In genomic region chr2:63819256-63819655, GRCh38 we compare ENCODE assay signal across 20 cellular contexts. TPM values are rescaled to one million over a fixed set of nuclear protein-coding genes. Genes with fewer than 3 reads are reported as not detected.
DNase-seq lines count a peak whose midpoint lies in the region; ATAC-seq and TF ChIP-seq lines count a peak whose summit lies in the region.
"Had no signal": no experiment of that assay in that cellular context is flagged by ENCODE, and none has a peak within 500 bp of the region (broad histone marks: within the 10 kb centered on the region; RNA-seq: fewer than 3 reads in every experiment).

No MANE protein-coding gene starts in this region.

- H3K79me2 ChIP-seq in hepatocyte, result no peaks in the 10 kb centered on the region

- H3K4me2 ChIP-seq in hepatocyte, result no peak overlapping the region
- H3K4me2 ChIP-seq: BLaER1 treated with 17β-estradiol and CSF1 and Interleukin-3, amounts not matched to agents 10 nM and 100 nM had no signal

- no peak overlapping the region for H2AFZ ChIP-seq in hepatocyte

- H3K36me3 Mint-ChIP-seq in effector memory CD8-positive, alpha-beta T cell (ENCODE audit: insufficient read depth), result no peaks in the 10 kb centered on the region
- H3K36me3 Mint-ChIP-seq in activated naive CD4-positive, alpha-beta T cell treated with anti-CD3 and anti-CD28 coated beads, Interleukin-2, amount 10 ng/mL, durations not matched to agents 7 days and 5 days, result no peaks in the 10 kb centered on the region
- H3K36me3 Mint-ChIP-seq: stimulated activated memory B cell treated with anti-CD40 and anti-IgM and Interleukin-4, amounts not matched to agents 10 μg/mL and 1 μg/mL and 100 μg/mL, for 72 hours had no signal

- peaks cover 8 to 10% of the 10 kb centered on the region in 2 donors for H3K27me3 Mint-ChIP-seq in effector memory CD8-positive, alpha-beta T cell
- H3K27me3 Mint-ChIP-seq in activated naive CD4-positive, alpha-beta T cell treated with anti-CD3 and anti-CD28 coated beads, Interleukin-2, amount 10 ng/mL, durations not matched to agents 7 days and 5 days, result peaks cover 14% of the 10 kb centered on the region

- H3K27ac Mint-ChIP-seq in effector memory CD8-positive, alpha-beta T cell, result no peak overlapping the region
- no peak overlapping the region for H3K27ac Mint-ChIP-seq in activated naive CD4-positive, alpha-beta T cell treated with anti-CD3 and anti-CD28 coated beads, Interleukin-2, amount 10 ng/mL, durations not matched to agents 7 days and 5 days
- H3K27ac Mint-ChIP-seq: activated CD4-positive, alpha-beta T cell treated with anti-CD3 and anti-CD28 coated beads, Interleukin-2, amount 10 ng/mL, durations not matched to agents 24 days and 14 days; stimulated activated memory B cell treated with anti-CD40 and anti-IgM and Interleukin-4, amounts not matched to agents 10 μg/mL and 1 μg/mL and 100 μg/mL, for 72 hours had no signal

- no peaks in the 10 kb centered on the region for H3K9me2 ChIP-seq in hepatocyte (replicated peaks; ENCODE audit: insufficient read depth)

- CTCF ChIA-PET in activated naive CD4-positive, alpha-beta T cell treated with anti-CD3 and anti-CD28 coated beads, Interleukin-2, amount 10 ng/mL, durations not matched to agents 7 days and 5 days (lab: Charles Lee), result interaction anchor here (1.7 kb wide), 1 partner anchor 120 kb away, joined by 5 read pairs; no protein-coding TSS in a partner anchor

- H3K4me3 Mint-ChIP-seq in effector memory CD8-positive, alpha-beta T cell, result no peak overlapping the region
- H3K4me3 Mint-ChIP-seq in activated naive CD4-positive, alpha-beta T cell treated with anti-CD3 and anti-CD28 coated beads, Interleukin-2, amount 10 ng/mL, durations not matched to agents 7 days and 5 days, result no peak overlapping the region
- H3K4me3 Mint-ChIP-seq: activated CD4-positive, alpha-beta T cell treated with anti-CD3 and anti-CD28 coated beads, Interleukin-2, amount 10 ng/mL, durations not matched to agents 24 days and 14 days; stimulated activated memory B cell treated with anti-CD40 and anti-IgM and Interleukin-4, amounts not matched to agents 10 μg/mL and 1 μg/mL and 100 μg/mL, for 72 hours had no signal

- H3K4me1 ChIP-seq in hepatocyte (ENCODE audit: insufficient read depth), result peaks cover 14% of the 10 kb centered on the region
- H3K4me1 ChIP-seq: BLaER1 treated with 17β-estradiol and CSF1 and Interleukin-3, amounts not matched to agents 10 nM and 100 nM had no signal

- H3K4me1 Mint-ChIP-seq in effector memory CD8-positive, alpha-beta T cell (ENCODE audit: low read depth in 2 of 2), result no peaks in the 10 kb centered on the region
- H3K4me1 Mint-ChIP-seq in activated naive CD4-positive, alpha-beta T cell treated with anti-CD3 and anti-CD28 coated beads, Interleukin-2, amount 10 ng/mL, durations not matched to agents 7 days and 5 days, result no peaks in the 10 kb centered on the region
- H3K4me1 Mint-ChIP-seq: activated CD4-positive, alpha-beta T cell treated with anti-CD3 and anti-CD28 coated beads, Interleukin-2, amount 10 ng/mL, durations not matched to agents 24 days and 14 days had no signal

- 72% methylated on average over 3 of the region's 3 CpGs for WGBS in hepatocyte (ENCODE audit: low lambda C conversion rate, missing lambda C conversion rate)

- ATAC-seq in effector memory CD8-positive, alpha-beta T cell (replicated peaks), result no peak
- ATAC-seq: esophagus mucosa; stimulated activated memory B cell treated with anti-CD40 and anti-IgM and Interleukin-4, amounts not matched to agents 10 μg/mL and 1 μg/mL and 100 μg/mL, for 72 hours had no signal

- no peaks in the 10 kb centered on the region for H3K9me3 Mint-ChIP-seq in effector memory CD8-positive, alpha-beta T cell
- no peaks in the 10 kb centered on the region for H3K9me3 Mint-ChIP-seq in activated naive CD4-positive, alpha-beta T cell treated with anti-CD3 and anti-CD28 coated beads, Interleukin-2, amount 10 ng/mL, durations not matched to agents 7 days and 5 days
- H3K9me3 Mint-ChIP-seq: activated CD4-positive, alpha-beta T cell treated with anti-CD3 and anti-CD28 coated beads, Interleukin-2, amount 10 ng/mL, durations not matched to agents 24 days and 14 days; stimulated activated memory B cell treated with anti-CD40 and anti-IgM and Interleukin-4, amounts not matched to agents 10 μg/mL and 1 μg/mL and 100 μg/mL, for 72 hours had no signal

- no peaks in the 10 kb centered on the region for H4K20me1 ChIP-seq in hepatocyte (ENCODE audit: insufficient read depth, poor library complexity, severe bottlenecking)
- H4K20me1 ChIP-seq: BLaER1 treated with 17β-estradiol and CSF1 and Interleukin-3, amounts not matched to agents 10 nM and 100 nM had no signal

- DNase-seq in DMS79 treated with DMSO at 0.1 percent for 48 hours (lab: John Stamatoyannopoulos, UW), result peak; percentile 30
- DNase-seq in DMS79 (lab: John Stamatoyannopoulos, UW), result no peak
- peak; percentile 26 for DNase-seq in NCI-H748 (lab: John Stamatoyannopoulos, UW; ENCODE audit: unreplicated experiment)
- DNase-seq in hepatocyte (ENCODE audit: low spot score), result no peak
- no peak for DNase-seq in NCI-H524 (lab: John Stamatoyannopoulos, UW)
- no peak for DNase-seq in effector memory CD8-positive, alpha-beta T cell
- DNase-seq in activated naive CD4-positive, alpha-beta T cell treated with anti-CD3 and anti-CD28 coated beads, Interleukin-2, amount 10 ng/mL, durations not matched to agents 7 days and 5 days, result no peak
- DNase-seq: activated CD4-positive, alpha-beta T cell treated with anti-CD3 and anti-CD28 coated beads, Interleukin-2, amount 10 ng/mL, durations not matched to agents 24 days and 14 days; activated naive CD4-positive, alpha-beta T cell; DMS 273 treated with DMSO at 0.1 percent for 48 hours; dorsolateral prefrontal cortex; MM.1S; NCI-H2227 treated with DMSO at 0.1 percent for 48 hours; OCI-M1; stimulated activated CD4-positive, alpha-beta T cell treated with anti-CD3 and anti-CD28 coated beads, Interleukin-12 subunit alpha, Interleukin-12 subunit beta, amount 100 ng/mL, for 4 hours had no signal

- TF ChIP-seq CTCF in hepatocyte (IDR thresholded peaks at IDR 0.05; ENCODE audit: poor library complexity), result no peak

- no peaks in the 10 kb centered on the region for H3K27me3 ChIP-seq in hepatocyte
- H3K27me3 ChIP-seq: BLaER1 treated with 17β-estradiol and CSF1 and Interleukin-3, amounts not matched to agents 10 nM and 100 nM; dorsolateral prefrontal cortex had no signal

- no peaks in the 10 kb centered on the region for H3K9me3 ChIP-seq in hepatocyte (ENCODE audit: low read depth)
- H3K9me3 ChIP-seq: BLaER1 treated with 17β-estradiol and CSF1 and Interleukin-3, amounts not matched to agents 10 nM and 100 nM had no signal

- H3K27ac ChIP-seq in hepatocyte (peak overlapping the region; percentile 72), skin epidermis (peak overlapping the region in 12 of 21 experiments; percentile 4 to 69 (median 30))
- H3K27ac ChIP-seq: BLaER1 treated with 17β-estradiol and CSF1 and Interleukin-3, amounts not matched to agents 10 nM and 100 nM; dorsolateral prefrontal cortex; SK-N-MC had no signal

- H3K36me3 ChIP-seq in hepatocyte (replicated peaks; ENCODE audit: insufficient read depth, low read depth), result no peaks in the 10 kb centered on the region
- H3K36me3 ChIP-seq: BLaER1 treated with 17β-estradiol and CSF1 and Interleukin-3, amounts not matched to agents 10 nM and 100 nM had no signal

- H3K4me3 ChIP-seq in hepatocyte, result no peak overlapping the region
- H3K4me3 ChIP-seq in skin epidermis, result no peak overlapping the region
- H3K4me3 ChIP-seq: BLaER1 treated with 17β-estradiol and CSF1 and Interleukin-3, amounts not matched to agents 10 nM and 100 nM; dorsolateral prefrontal cortex; SK-N-MC had no signal

RNA-seq across cellular contexts. Expression of gene UGP2, which starts 22.4 kb away (rescaled TPM):
- 273 and 291 TPM in 2 replicates for total RNA-seq in hepatocyte
- 322 and 338 TPM in 2 replicates for polyA plus RNA-seq in hepatocyte

Comparison
In these comparisons a context has a peak if more than half of its experiments do, and no peak if none do; other contexts are left out.
1. DNase-seq: peak in DMS79 treated with DMSO at 0.1 percent for 48 hours (single experiment) and NCI-H748 (single experiment); none in DMS79 (single experiment), hepatocyte (single experiment), NCI-H524 (0 of 2), effector memory CD8-positive, alpha-beta T cell (0 of 3) and activated naive CD4-positive, alpha-beta T cell treated with anti-CD3 and anti-CD28 coated beads, Interleukin-2, amount 10 ng/mL, durations not matched to agents 7 days and 5 days (single experiment).